In the genomic region with DNA sequence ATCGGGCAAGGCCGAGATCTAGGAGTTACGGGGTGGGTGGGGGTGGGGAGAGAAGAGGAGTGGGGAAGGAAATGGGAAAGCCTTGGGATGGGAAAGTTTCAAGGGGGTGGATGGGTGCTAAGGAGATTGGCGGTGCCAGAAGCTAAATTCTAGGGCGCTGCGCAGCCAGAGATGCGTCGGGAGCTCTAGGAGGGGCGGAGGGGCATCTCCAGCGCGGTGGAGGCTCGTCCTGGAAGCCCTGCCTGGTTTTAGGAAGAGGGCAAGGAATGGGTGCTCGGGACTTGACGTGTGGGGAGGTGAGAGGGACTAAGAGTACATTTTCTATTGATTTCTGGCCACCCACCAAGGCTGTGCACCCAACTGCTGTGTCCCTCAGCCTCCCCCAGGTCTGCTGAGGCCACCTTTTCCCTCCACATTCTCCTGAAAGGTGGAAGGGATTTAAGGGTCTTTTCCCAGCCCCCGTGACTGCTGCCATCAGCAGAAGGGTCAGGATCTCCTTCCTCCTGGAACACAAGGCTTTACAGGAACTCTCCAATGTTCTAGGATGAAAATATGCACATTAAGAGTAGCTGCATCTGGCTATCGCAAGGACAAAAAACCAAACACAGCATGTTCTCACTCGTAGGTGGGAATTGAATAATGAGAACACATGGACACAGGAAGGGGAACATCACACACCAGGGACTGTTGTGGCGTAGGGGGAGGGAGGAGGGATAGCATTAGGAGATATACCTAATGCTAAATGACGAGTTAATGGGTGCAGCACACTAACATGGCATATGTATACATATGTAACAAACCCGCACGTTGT, we compare ENCODE assay signal across 9 cellular contexts. TPM values are rescaled to one million over a fixed set of nuclear protein-coding genes. Genes with fewer than 3 reads are reported as not detected.
DNase-seq lines count a peak whose midpoint lies in the region; ATAC-seq and TF ChIP-seq lines count a peak whose summit lies in the region.
"Had no signal": no experiment of that assay in that cellular context is flagged by ENCODE, and none has a peak within 500 bp of the region (broad histone marks: within the 10 kb centered on the region; RNA-seq: fewer than 3 reads in every experiment).

No MANE protein-coding gene starts in this region.

- no peaks in the 10 kb centered on the region for H3K36me3 ChIP-seq in H7 (replicated peaks; ENCODE audit: control insufficient read depth, insufficient read depth, low read length)
- H3K36me3 ChIP-seq in rectal smooth muscle tissue (ENCODE audit: control insufficient read depth, insufficient read depth, low read length) = no peaks in the 10 kb centered on the region
- H3K36me3 ChIP-seq: neutrophil had no signal

- H3K27ac Mint-ChIP-seq in activated B cell treated with CpG ODN at 0.5 μM for 24 hours = no peak overlapping the region

- CTCF ChIA-PET in activated B cell treated with CpG ODN at 0.5 μM for 24 hours (lab: Charles Lee) = no interaction called here

- intact Hi-C loops in activated B cell treated with CpG ODN at 0.5 μM for 24 hours (cut with micrococcal nuclease) = no loop called here

- no peak overlapping the region for H3K9ac ChIP-seq in rectal smooth muscle tissue (ENCODE audit: low read length)

- POLR2A ChIA-PET in activated B cell treated with CpG ODN at 0.5 μM for 24 hours (lab: Charles Lee) = interaction anchor here (0.7 kb wide), 1 partner anchor 14 kb away, joined by 4 read pairs; no protein-coding TSS in a partner anchor

- no peak overlapping the region for H3K27ac ChIP-seq in rectal smooth muscle tissue (ENCODE audit: low read depth, low read length)
- H3K27ac ChIP-seq: neutrophil had no signal

- no peaks in the 10 kb centered on the region for H3K9me3 ChIP-seq in iPS-18c (ENCODE audit: control insufficient read depth, insufficient read depth, low read length)
- H3K9me3 ChIP-seq: neutrophil had no signal

- H3K4me1 Mint-ChIP-seq in activated B cell treated with CpG ODN at 0.5 μM for 24 hours = peaks cover 14% of the 10 kb centered on the region

- H3K4me3 Mint-ChIP-seq in activated B cell treated with CpG ODN at 0.5 μM for 24 hours = peak overlapping the region; percentile 6

- H3K9me3 Mint-ChIP-seq in activated B cell treated with CpG ODN at 0.5 μM for 24 hours = no peaks in the 10 kb centered on the region

- no peaks in the 10 kb centered on the region for H3K36me3 Mint-ChIP-seq in activated B cell treated with CpG ODN at 0.5 μM for 24 hours (ENCODE audit: low read depth)

- H3K27me3 ChIP-seq in H7 (ENCODE audit: control insufficient read depth, insufficient read depth, low read length) (peaks cover 45% of the 10 kb centered on the region), rectal smooth muscle tissue (ENCODE audit: control insufficient read depth, insufficient read depth, low read length) (peaks cover 10% of the 10 kb centered on the region)

- DNase-seq in H7 = peak; percentile 80
- no peak for DNase-seq in activated B cell treated with CpG ODN at 0.5 μM for 24 hours
- no peak for DNase-seq in NCI-H2029 (lab: John Stamatoyannopoulos, UW)
- DNase-seq in DMS79 treated with DMSO at 0.1 percent for 48 hours (lab: John Stamatoyannopoulos, UW) = no peak

- ATAC-seq in activated B cell treated with CpG ODN at 0.5 μM for 24 hours (ENCODE audit: low read depth) (no peak), HG03196 (IDR thresholded peaks at IDR 0.05; ENCODE audit: unreplicated experiment) (no peak)

- H3K27me3 Mint-ChIP-seq in activated B cell treated with CpG ODN at 0.5 μM for 24 hours = peaks cover 48% of the 10 kb centered on the region

- peak overlapping the region; percentile 51 for H3K4me3 ChIP-seq in H7 (ENCODE audit: insufficient read depth, low read depth, low read length)
- H3K4me3 ChIP-seq in iPS-18c (ENCODE audit: insufficient read depth, low read depth, low read length) = peak overlapping the region; percentile 55
- peak overlapping the region; percentile 61 for H3K4me3 ChIP-seq in rectal smooth muscle tissue (ENCODE audit: low read length)

- no peak for TF ChIP-seq CTCF in activated B cell treated with CpG ODN at 0.5 μM for 24 hours (IDR thresholded peaks at IDR 0.05)

- H3K4me1 ChIP-seq in rectal smooth muscle tissue (ENCODE audit: control insufficient read depth, insufficient read depth, low read length) = no peaks in the 10 kb centered on the region

RNA-seq across cellular contexts. Expression of gene C2orf72, which starts 1.4 kb away (rescaled TPM):
- total RNA-seq in H7 (2014; rRNA removed; shearing (Covaris generic)) = 0.69 and 1.2 TPM in 2 replicates
- not detected in 2 replicates for total RNA-seq in activated B cell treated with CpG ODN at 0.5 μM for 24 hours

RNA-seq across cellular contexts. Expression of gene PSMD1, which starts 18.0 kb away (rescaled TPM):
- 149 and 154 TPM in 2 replicates for total RNA-seq in H7 (2014; rRNA removed; shearing (Covaris generic))
- 99.9 and 105 TPM in 2 replicates for total RNA-seq in activated B cell treated with CpG ODN at 0.5 μM for 24 hours

RNA-seq across cellular contexts. Expression of gene SPATA3, which starts 42.8 kb away (rescaled TPM):
- total RNA-seq in H7 (2014; rRNA removed; shearing (Covaris generic)) = not detected in 2 replicates
- not detected in 2 replicates for total RNA-seq in activated B cell treated with CpG ODN at 0.5 μM for 24 hours
- total RNA-seq: HT-29 had no signal
